12 cellular contexts compared by ENCODE assay signal in the genomic region with DNA sequence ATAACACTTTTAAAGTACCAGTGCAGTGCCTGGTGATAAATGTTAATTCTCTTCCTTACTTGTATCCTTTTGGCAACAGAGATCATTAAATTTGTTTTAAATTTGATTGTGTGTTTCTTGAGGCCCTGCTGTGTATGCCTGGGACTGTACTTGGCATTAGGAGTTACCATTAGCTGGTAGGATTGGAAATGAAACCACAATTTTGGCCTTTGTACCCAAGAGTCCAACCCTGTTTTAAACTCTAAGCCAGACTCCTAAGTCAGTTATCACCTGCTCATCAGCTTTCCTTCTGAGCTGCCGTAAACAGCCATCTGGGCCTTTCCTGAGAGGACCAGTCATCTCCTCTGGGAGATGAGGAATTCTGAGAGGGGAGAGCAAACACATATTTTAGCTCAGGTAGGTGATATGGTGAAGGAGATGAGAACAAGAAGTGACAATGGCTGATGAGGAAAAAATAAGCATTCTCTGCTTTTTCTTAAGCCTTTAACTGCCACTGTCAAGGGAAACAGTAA.
DNase-seq lines count a peak whose midpoint lies in the region; ATAC-seq, FAIRE-seq and TF ChIP-seq lines count a peak whose summit lies in the region.
"Had no signal": no experiment of that assay in that cellular context is flagged by ENCODE, and none has a peak within 500 bp of the region (broad histone marks: within the 10 kb centered on the region; RNA-seq: fewer than 3 reads in every experiment).

No MANE protein-coding gene starts in this region.

- no peak for TF ChIP-seq POLR2A in gastroesophageal sphincter (IDR thresholded peaks at IDR 0.05)

- no peak for TF ChIP-seq CTCF in gastroesophageal sphincter (IDR thresholded peaks at IDR 0.05)

- H3K27me3 ChIP-seq in gastroesophageal sphincter (no peaks in the 10 kb centered on the region), small intestine (ENCODE audit: control insufficient read depth in 2 of 2, insufficient read depth in 2 of 2, low read length in 2 of 2) (no peaks in the 10 kb centered on the region)

- no peak for TF ChIP-seq EP300 in gastroesophageal sphincter (IDR thresholded peaks at IDR 0.05)

- H3K4me1 ChIP-seq in gastroesophageal sphincter (peaks cover 4 to 75% (median 40%) of the 10 kb centered on the region in 3 donors), small intestine (ENCODE audit: control insufficient read depth in 2 of 2, insufficient read depth in 1 of 2, low read depth in 1 of 2, low read length in 1 of 2) (peaks cover 37 to 42% of the 10 kb centered on the region in 2 donors)

- H3K27ac ChIP-seq in gastroesophageal sphincter (peak overlapping the region in 3 of 4 donors; percentile 44 to 68 (median 57)), small intestine (ENCODE audit: low read depth in 1 of 2, low read length in 1 of 2) (peak overlapping the region; percentile 91)
- H3K27ac ChIP-seq: HL-60 had no signal

- no peak for ATAC-seq in gastroesophageal sphincter
- ATAC-seq in SK-N-SH treated with all-trans-retinoic acid at 6 μM for 48 hours, result no peak
- ATAC-seq in activated CD4-positive, CD25-positive, alpha-beta regulatory T cell treated with anti-CD3 and anti-CD28 coated beads, Interleukin-2, amount 50 U/mL, for 24 hours, result no peak

- FAIRE-seq in small intestine (lab: Jason Lieb, UNC), result no peak

- H3K4me3 ChIP-seq in gastroesophageal sphincter, result no peak overlapping the region
- H3K4me3 ChIP-seq in small intestine (ENCODE audit: low read depth in 1 of 2, low read length in 2 of 2), result no peak overlapping the region

- H3K9me3 ChIP-seq in gastroesophageal sphincter (no peaks in the 10 kb centered on the region), small intestine (ENCODE audit: control insufficient read depth, low read depth) (no peaks in the 10 kb centered on the region)

- H3K36me3 ChIP-seq in gastroesophageal sphincter, result no peaks in the 10 kb centered on the region
- no peaks in the 10 kb centered on the region for H3K36me3 ChIP-seq in small intestine (ENCODE audit: control insufficient read depth in 2 of 2, insufficient read depth in 2 of 2, low read length in 2 of 2)

- DNase-seq in NCI-H187 treated with DMSO at 0.1 percent for 48 hours (lab: John Stamatoyannopoulos, UW), result peak; percentile 26
- DNase-seq in NCI-H187 (lab: John Stamatoyannopoulos, UW), result no peak
- peak; percentile 71 for DNase-seq in NCI-H82 treated with DMSO at 0.1 percent for 48 hours (lab: John Stamatoyannopoulos, UW; ENCODE audit: unreplicated experiment)
- peak; percentile 93 for DNase-seq in small intestine
- no peak for DNase-seq in OCI-M2 (lab: John Stamatoyannopoulos, UW; ENCODE audit: unreplicated experiment)
- DNase-seq: GDM1; NCI-H1417 treated with DMSO at 0.1 percent for 48 hours; stimulated activated CD4-positive, alpha-beta T cell treated with anti-CD3 and anti-CD28 coated beads, Interleukin-15, amount 100 ng/mL, for 24 hours had no signal

- WGBS in gastroesophageal sphincter (ENCODE audit: low coverage in 1 of 2), 2 donors, result 100% methylated on average over 1 of the region's 1 CpG; no CpG with 5 or more reads in 1 of the 2 donors
- 22 to 51% (median 40%) methylated on average over 1 of the region's 1 CpG for WGBS in small intestine, 3 donors

TF ChIP-seq in SK-N-SH treated with all-trans-retinoic acid at 6 μM for 48 hours, 23 proteins besides CTCF, POLR2A, EP300 and RAD21:
- TF ChIP-seq, protein P1, sequence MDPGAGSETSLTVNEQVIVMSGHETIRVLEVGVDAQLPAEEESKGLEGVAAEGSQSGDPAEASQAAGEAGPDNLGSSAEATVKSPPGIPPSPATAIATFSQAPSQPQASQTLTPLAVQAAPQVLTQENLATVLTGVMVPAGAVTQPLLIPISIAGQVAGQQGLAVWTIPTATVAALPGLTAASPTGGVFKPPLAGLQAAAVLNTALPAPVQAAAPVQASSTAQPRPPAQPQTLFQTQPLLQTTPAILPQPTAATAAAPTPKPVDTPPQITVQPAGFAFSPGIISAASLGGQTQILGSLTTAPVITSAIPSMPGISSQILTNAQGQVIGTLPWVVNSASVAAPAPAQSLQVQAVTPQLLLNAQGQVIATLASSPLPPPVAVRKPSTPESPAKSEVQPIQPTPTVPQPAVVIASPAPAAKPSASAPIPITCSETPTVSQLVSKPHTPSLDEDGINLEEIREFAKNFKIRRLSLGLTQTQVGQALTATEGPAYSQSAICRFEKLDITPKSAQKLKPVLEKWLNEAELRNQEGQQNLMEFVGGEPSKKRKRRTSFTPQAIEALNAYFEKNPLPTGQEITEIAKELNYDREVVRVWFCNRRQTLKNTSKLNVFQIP (CRISPR knock-in tag; IDR thresholded peaks at IDR 0.05; ENCODE audit: borderline replicate concordance, low read depth), result no peak
- TF ChIP-seq, protein P2, sequence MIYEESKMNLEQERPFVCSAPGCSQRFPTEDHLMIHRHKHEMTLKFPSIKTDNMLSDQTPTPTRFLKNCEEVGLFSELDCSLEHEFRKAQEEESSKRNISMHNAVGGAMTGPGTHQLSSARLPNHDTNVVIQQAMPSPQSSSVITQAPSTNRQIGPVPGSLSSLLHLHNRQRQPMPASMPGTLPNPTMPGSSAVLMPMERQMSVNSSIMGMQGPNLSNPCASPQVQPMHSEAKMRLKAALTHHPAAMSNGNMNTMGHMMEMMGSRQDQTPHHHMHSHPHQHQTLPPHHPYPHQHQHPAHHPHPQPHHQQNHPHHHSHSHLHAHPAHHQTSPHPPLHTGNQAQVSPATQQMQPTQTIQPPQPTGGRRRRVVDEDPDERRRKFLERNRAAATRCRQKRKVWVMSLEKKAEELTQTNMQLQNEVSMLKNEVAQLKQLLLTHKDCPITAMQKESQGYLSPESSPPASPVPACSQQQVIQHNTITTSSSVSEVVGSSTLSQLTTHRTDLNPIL (CRISPR knock-in tag; IDR thresholded peaks at IDR 0.05; ENCODE audit: low read depth), result no peak
- TF ChIP-seq OSR1 (CRISPR knock-in tag; IDR thresholded peaks at IDR 0.05) (no peak), RARB (CRISPR knock-in tag; IDR thresholded peaks at IDR 0.05) (no peak), ESRRG (CRISPR knock-in tag; IDR thresholded peaks at IDR 0.05) (no peak), ZC3H10 (CRISPR knock-in tag; IDR thresholded peaks at IDR 0.05) (no peak), PPARA (CRISPR knock-in tag; IDR thresholded peaks at IDR 0.05; ENCODE audit: borderline replicate concordance) (no peak)

Comparison
In these comparisons a context has a peak if more than half of its experiments do, and no peak if none do; other contexts are left out.
1. DNase-seq: peak in NCI-H187 treated with DMSO at 0.1 percent for 48 hours (single experiment), NCI-H82 treated with DMSO at 0.1 percent for 48 hours (single experiment) and small intestine (single experiment); none in NCI-H187 (0 of 2) and OCI-M2 (single experiment).